22 cellular contexts compared by ENCODE assay signal in the genomic region with DNA sequence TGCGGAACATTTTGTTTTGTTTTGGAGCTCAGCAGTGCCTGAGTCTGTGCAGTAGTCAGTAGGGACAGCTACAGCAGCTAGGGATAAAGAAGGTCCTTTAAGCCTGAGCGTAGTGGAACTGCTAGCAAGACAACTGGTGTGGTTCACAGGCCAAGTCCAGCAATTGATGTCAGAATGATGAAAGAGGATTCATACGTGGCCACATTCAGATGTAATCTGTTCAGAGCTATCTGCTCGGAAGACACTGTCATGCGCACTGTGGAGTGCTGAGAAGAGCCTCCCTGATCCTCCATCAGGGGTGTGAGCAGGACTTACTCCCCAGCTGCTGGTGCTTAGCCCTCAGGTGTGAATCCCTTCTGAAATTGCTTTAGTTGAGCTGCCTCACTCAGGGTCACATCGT.
"Had no signal": no experiment of that assay in that cellular context is flagged by ENCODE, and none has a peak within 500 bp of the region (broad histone marks: within the 10 kb centered on the region; RNA-seq: fewer than 3 reads in every experiment).

No MANE protein-coding gene starts in this region.

- H3K36me3 Mint-ChIP-seq: activated CD8-positive, alpha-beta memory T cell treated with anti-CD3 and anti-CD28 coated beads, Interleukin-2, amount 10 ng/mL, durations not matched to agents 7 days and 5 days; activated naive CD4-positive, alpha-beta T cell treated with anti-CD3 and anti-CD28 coated beads, Interleukin-2, amount 50 U/mL, for 24 hours; stimulated activated effector memory CD8-positive, alpha-beta T cell treated with anti-CD3 and anti-CD28 coated beads, Interleukin-12 subunit alpha, Interleukin-12 subunit beta, amount 100 ng/mL, for 72 hours had no signal

- H3K4me3 ChIP-seq: body of pancreas, cardiac muscle cell, lung, ovary, prostate gland, transverse colon had no signal

- H3K27ac ChIP-seq: body of pancreas, cardiac muscle cell, neutrophil, ovary, prostate gland, transverse colon, VCaP had no signal

- H3K27me3 ChIP-seq: body of pancreas, cardiac muscle cell, neutrophil, ovary, transverse colon had no signal

- H3K36me3 ChIP-seq: cardiac muscle cell, neutrophil, ovary, prostate gland, transverse colon had no signal

- H3K27ac Mint-ChIP-seq: activated CD4-positive, alpha-beta T cell treated with anti-CD3 and anti-CD28 coated beads, Interleukin-2, amount 10 ng/mL, durations not matched to agents 7 days and 5 days; activated CD8-positive, alpha-beta memory T cell treated with anti-CD3 and anti-CD28 coated beads, Interleukin-2, amount 10 ng/mL, durations not matched to agents 7 days and 5 days; activated CD8-positive, alpha-beta T cell treated with anti-CD3 and anti-CD28 coated beads for 36 hours; activated naive CD4-positive, alpha-beta T cell treated with anti-CD3 and anti-CD28 coated beads, Interleukin-2, amount 50 U/mL, for 24 hours; nephron; stimulated activated effector memory CD8-positive, alpha-beta T cell treated with anti-CD3 and anti-CD28 coated beads, Interleukin-12 subunit alpha, Interleukin-12 subunit beta, amount 100 ng/mL, for 72 hours; T-helper 2 cell treated with Interferon-gamma antibody and Interleukin-4, amounts not matched to agents 5 μg/mL and 100 μg/mL, for 36 hours had no signal

- H3K9me3 Mint-ChIP-seq: activated CD4-positive, alpha-beta T cell treated with anti-CD3 and anti-CD28 coated beads, Interleukin-2, amount 10 ng/mL, durations not matched to agents 7 days and 5 days; activated naive CD4-positive, alpha-beta T cell treated with anti-CD3 and anti-CD28 coated beads, Interleukin-2, amount 50 U/mL, for 24 hours; nephron; stimulated activated effector memory CD8-positive, alpha-beta T cell treated with anti-CD3 and anti-CD28 coated beads, Interleukin-12 subunit alpha, Interleukin-12 subunit beta, amount 100 ng/mL, for 72 hours; T-helper 2 cell treated with Interferon-gamma antibody and Interleukin-4, amounts not matched to agents 5 μg/mL and 100 μg/mL, for 36 hours had no signal

- H3K9me3 ChIP-seq: body of pancreas, neutrophil, ovary, prostate gland, transverse colon had no signal

- H3K27me3 Mint-ChIP-seq: activated naive CD4-positive, alpha-beta T cell treated with anti-CD3 and anti-CD28 coated beads, Interleukin-2, amount 50 U/mL, for 24 hours had no signal

- H3K4me3 Mint-ChIP-seq: activated CD4-positive, alpha-beta T cell treated with anti-CD3 and anti-CD28 coated beads, Interleukin-2, amount 10 ng/mL, durations not matched to agents 7 days and 5 days; activated CD8-positive, alpha-beta memory T cell treated with anti-CD3 and anti-CD28 coated beads, Interleukin-2, amount 10 ng/mL, durations not matched to agents 7 days and 5 days; activated CD8-positive, alpha-beta T cell treated with anti-CD3 and anti-CD28 coated beads for 36 hours; activated naive CD4-positive, alpha-beta T cell treated with anti-CD3 and anti-CD28 coated beads, Interleukin-2, amount 50 U/mL, for 24 hours; nephron; stimulated activated effector memory CD8-positive, alpha-beta T cell treated with anti-CD3 and anti-CD28 coated beads, Interleukin-12 subunit alpha, Interleukin-12 subunit beta, amount 100 ng/mL, for 72 hours; T-helper 2 cell treated with Interferon-gamma antibody and Interleukin-4, amounts not matched to agents 5 μg/mL and 100 μg/mL, for 36 hours had no signal

- DNase-seq: activated CD4-positive, alpha-beta T cell treated with anti-CD3 and anti-CD28 coated beads, Interleukin-2, amount 10 ng/mL, durations not matched to agents 7 days and 5 days; activated CD4-positive, CD25-positive, alpha-beta regulatory T cell treated with anti-CD3 and anti-CD28 coated beads, Interleukin-2, amount 50 U/mL, for 72 hours; activated CD8-positive, alpha-beta memory T cell treated with anti-CD3 and anti-CD28 coated beads, Interleukin-2, amount 10 ng/mL, durations not matched to agents 7 days and 5 days; activated CD8-positive, alpha-beta T cell treated with anti-CD3 and anti-CD28 coated beads for 36 hours; activated effector memory CD4-positive, alpha-beta T cell treated with anti-CD3 and anti-CD28 coated beads, Interleukin-2, amount 50 U/mL, for 16 hours; activated T-cell treated with anti-CD3 and anti-CD28 coated beads for 4 hours; anterior cingulate cortex; body of pancreas; effector CD4-positive, alpha-beta T cell; kidney; ovary; stimulated activated CD4-positive, alpha-beta T cell treated with anti-CD3 and anti-CD28 coated beads, Interleukin-2, amount 100 ng/mL, for 24 hours; transverse colon had no signal

- ATAC-seq: activated CD8-positive, alpha-beta memory T cell treated with anti-CD3 and anti-CD28 coated beads, Interleukin-2, amount 10 ng/mL, durations not matched to agents 7 days and 5 days; activated CD8-positive, alpha-beta T cell treated with anti-CD3 and anti-CD28 coated beads for 36 hours; body of pancreas; stimulated activated effector memory CD8-positive, alpha-beta T cell treated with anti-CD3 and anti-CD28 coated beads, Interleukin-12 subunit alpha, Interleukin-12 subunit beta, amount 100 ng/mL, for 72 hours had no signal

- H3K4me1 ChIP-seq: body of pancreas, prostate gland, transverse colon had no signal
